In genomic region chr12:109915171-109916040, GRCh38 we compare ENCODE assay signal across 33 cellular contexts. TPM values are rescaled to one million over a fixed set of nuclear protein-coding genes. Genes with fewer than 3 reads are reported as not detected.
DNase-seq lines count a peak whose midpoint lies in the region; ATAC-seq, FAIRE-seq and TF ChIP-seq lines count a peak whose summit lies in the region.
"Had no signal": no experiment of that assay in that cellular context is flagged by ENCODE, and none has a peak within 500 bp of the region (broad histone marks: within the 10 kb centered on the region; RNA-seq: fewer than 3 reads in every experiment).

No MANE protein-coding gene starts in this region.

- H3K36me3 ChIP-seq in mucosa of descending colon (ENCODE audit: low read depth), result peaks cover 5% of the 10 kb centered on the region
- H3K36me3 ChIP-seq in upper lobe of left lung, result peaks cover 43 to 97% (median 77%) of the 10 kb centered on the region in 4 donors
- peaks cover 20 to 22% of the 10 kb centered on the region in 2 donors for H3K36me3 ChIP-seq in small intestine (ENCODE audit: control insufficient read depth in 2 of 2, insufficient read depth in 2 of 2, low read length in 2 of 2)
- H3K36me3 ChIP-seq in WERI-Rb-1, result peaks cover 75% of the 10 kb centered on the region

- no peak for TF ChIP-seq EP300 in upper lobe of left lung (IDR thresholded peaks at IDR 0.05)

- H3K9me3 Mint-ChIP-seq in activated naive CD4-positive, alpha-beta T cell treated with anti-CD3 and anti-CD28 coated beads, Interleukin-2, amount 10 ng/mL, durations not matched to agents 7 days and 5 days, result no peaks in the 10 kb centered on the region
- peaks cover 5% of the 10 kb centered on the region; the same call in 1 of the 2 replicates for H3K9me3 Mint-ChIP-seq in WTC11
- H3K9me3 Mint-ChIP-seq: activated naive CD8-positive, alpha-beta T cell treated with anti-CD3 and anti-CD28 coated beads, Interleukin-2, amount 50 U/mL, for 24 hours; mesothelial cell of epicardium; nephron; type B pancreatic cell had no signal

- CTCF ChIA-PET in activated naive CD4-positive, alpha-beta T cell treated with anti-CD3 and anti-CD28 coated beads, Interleukin-2, amount 10 ng/mL, durations not matched to agents 7 days and 5 days (lab: Charles Lee), result no interaction called here
- CTCF ChIA-PET in WTC11 (lab: Charles Lee), result interaction anchor here (1.0 to 2.7 kb wide), 5 partner anchors 13 to 70 kb away, joined by 3 to 11 read pairs (median 3); no protein-coding TSS in a partner anchor

- no peaks in the 10 kb centered on the region for H3K27me3 Mint-ChIP-seq in activated naive CD4-positive, alpha-beta T cell treated with anti-CD3 and anti-CD28 coated beads, Interleukin-2, amount 10 ng/mL, durations not matched to agents 7 days and 5 days
- peaks cover 5% of the 10 kb centered on the region for H3K27me3 Mint-ChIP-seq in WTC11 (ENCODE audit: low read depth)
- H3K27me3 Mint-ChIP-seq: activated naive CD8-positive, alpha-beta T cell treated with anti-CD3 and anti-CD28 coated beads, Interleukin-2, amount 50 U/mL, for 24 hours; type B pancreatic cell had no signal

- no peaks in the 10 kb centered on the region for H3K4me1 Mint-ChIP-seq in activated naive CD4-positive, alpha-beta T cell treated with anti-CD3 and anti-CD28 coated beads, Interleukin-2, amount 10 ng/mL, durations not matched to agents 7 days and 5 days
- H3K4me1 Mint-ChIP-seq in WTC11, result peaks cover 14% of the 10 kb centered on the region
- H3K4me1 Mint-ChIP-seq: activated naive CD8-positive, alpha-beta T cell treated with anti-CD3 and anti-CD28 coated beads, Interleukin-2, amount 50 U/mL, for 24 hours; mesothelial cell of epicardium; nephron had no signal

- WGBS in upper lobe of left lung, 2 donors, result 89 to 90% methylated on average over 20 to 24 of the region's 26 CpGs
- WGBS in small intestine, 3 donors, result 81 to 89% (median 85%) methylated on average over 20 to 26 of the region's 26 CpGs

- H3K27ac Mint-ChIP-seq in activated naive CD4-positive, alpha-beta T cell treated with anti-CD3 and anti-CD28 coated beads, Interleukin-2, amount 10 ng/mL, durations not matched to agents 7 days and 5 days, result peak overlapping the region; percentile 55
- H3K27ac Mint-ChIP-seq in WTC11, result 0 out of 2 replicates have a peak overlapping the region, but pooled peaks have one; percentile 77
- H3K27ac Mint-ChIP-seq: activated naive CD8-positive, alpha-beta T cell treated with anti-CD3 and anti-CD28 coated beads, Interleukin-2, amount 50 U/mL, for 24 hours; mesothelial cell of epicardium; nephron; type B pancreatic cell had no signal

- H3K27me3 ChIP-seq in upper lobe of left lung, result no peaks in the 10 kb centered on the region
- no peaks in the 10 kb centered on the region for H3K27me3 ChIP-seq in small intestine (ENCODE audit: control insufficient read depth in 2 of 2, insufficient read depth in 2 of 2, low read length in 2 of 2)
- no peaks in the 10 kb centered on the region for H3K27me3 ChIP-seq in WERI-Rb-1 (ENCODE audit: insufficient read depth, low read depth, severe bottlenecking)
- H3K27me3 ChIP-seq: esophagus muscularis mucosa, left lung, sigmoid colon had no signal

- no peak for DNase-seq in activated naive CD4-positive, alpha-beta T cell treated with anti-CD3 and anti-CD28 coated beads, Interleukin-2, amount 10 ng/mL, durations not matched to agents 7 days and 5 days
- DNase-seq in activated naive CD4-positive, alpha-beta T cell treated with anti-CD3 and anti-CD28 coated beads, Interleukin-2, amount 50 U/mL, for 16 hours, result no peak
- DNase-seq in WTC11 (ENCODE audit: low spot score) (no peak), mucosa of descending colon (no peak), upper lobe of left lung (peak in 1 of 2 donors; percentile 71), small intestine (no peak), HK-2 (ENCODE audit: unreplicated experiment) (no peak), WERI-Rb-1 (no peak)
- DNase-seq: activated CD4-positive, alpha-beta T cell treated with anti-CD3 and anti-CD28 coated beads for 48 hours; activated CD8-positive, alpha-beta memory T cell treated with anti-CD3 and anti-CD28 coated beads, Interleukin-2, amount 50 U/mL, for 4 hours; activated naive CD8-positive, alpha-beta T cell treated with anti-CD3 and anti-CD28 coated beads, Interleukin-2, amount 50 U/mL, for 24 hours; Caco-2; cerebellar nuclear complex; DMS79; GF-D8; hippocampal formation; left lung; MV-4-11; NCI-H1694; NCI-H2171 treated with DMSO at 0.1 percent for 48 hours; NCI-H524 treated with DMSO at 0.1 percent for 48 hours; NK-92 treated with Interleukin-12 subunit alpha and Interleukin-12 subunit beta, amount 100 ng/mL, for 24 hours; sigmoid colon; stimulated activated CD8-positive, alpha-beta memory T cell treated with anti-CD3 and anti-CD28 coated beads, Interleukin-4, amount 100 ng/mL, for 48 hours had no signal

- no peaks in the 10 kb centered on the region for H3K4me1 ChIP-seq in mucosa of descending colon (ENCODE audit: low read depth)
- H3K4me1 ChIP-seq in upper lobe of left lung, result no peaks in the 10 kb centered on the region
- H3K4me1 ChIP-seq in small intestine (ENCODE audit: control insufficient read depth in 2 of 2, insufficient read depth in 1 of 2, low read depth in 1 of 2, low read length in 1 of 2), result no peaks in the 10 kb centered on the region
- H3K4me1 ChIP-seq: Caco-2, esophagus muscularis mucosa, left lung, sigmoid colon had no signal

- FAIRE-seq in small intestine (lab: Jason Lieb, UNC), result no peak
- FAIRE-seq: frontal cortex, H54, HTR-8/SVneo, RCC 7860 had no signal

- POLR2A ChIA-PET in WTC11 (lab: Charles Lee), result no interaction called here

- no peak overlapping the region for H3K4me3 Mint-ChIP-seq in activated naive CD4-positive, alpha-beta T cell treated with anti-CD3 and anti-CD28 coated beads, Interleukin-2, amount 10 ng/mL, durations not matched to agents 7 days and 5 days
- no peak overlapping the region for H3K4me3 Mint-ChIP-seq in WTC11
- H3K4me3 Mint-ChIP-seq: activated naive CD8-positive, alpha-beta T cell treated with anti-CD3 and anti-CD28 coated beads, Interleukin-2, amount 50 U/mL, for 24 hours; mesothelial cell of epicardium; nephron; type B pancreatic cell had no signal

- H3K9me3 ChIP-seq in mucosa of descending colon, result no peaks in the 10 kb centered on the region
- H3K9me3 ChIP-seq in upper lobe of left lung, result no peaks in the 10 kb centered on the region
- no peaks in the 10 kb centered on the region for H3K9me3 ChIP-seq in small intestine (ENCODE audit: control insufficient read depth, low read depth)
- H3K9me3 ChIP-seq in WERI-Rb-1 (ENCODE audit: severe bottlenecking), result no peaks in the 10 kb centered on the region
- H3K9me3 ChIP-seq: Caco-2, esophagus muscularis mucosa, left lung, sigmoid colon had no signal

- TF ChIP-seq CTCF in WTC11 (IDR thresholded peaks at IDR 0.05) (no peak), mucosa of descending colon (IDR thresholded peaks at IDR 0.05) (no peak), upper lobe of left lung (IDR thresholded peaks at IDR 0.05) (no peak), WERI-Rb-1 (IDR thresholded peaks at IDR 0.05; ENCODE audit: low read depth, low read length) (no peak)

- no peak overlapping the region for H3K4me3 ChIP-seq in mucosa of descending colon
- no peak overlapping the region for H3K4me3 ChIP-seq in upper lobe of left lung
- no peak overlapping the region for H3K4me3 ChIP-seq in small intestine (ENCODE audit: low read depth in 1 of 2, low read length in 2 of 2)
- no peak overlapping the region for H3K4me3 ChIP-seq in WERI-Rb-1 (ENCODE audit: low read depth, low read length)
- H3K4me3 ChIP-seq: esophagus muscularis mucosa, left lung, sigmoid colon had no signal

- ATAC-seq in WTC11 (peak; percentile 18; the same call in 1 of the 2 replicates), mucosa of descending colon (peak; percentile 25), upper lobe of left lung (ENCODE audit: low FRiP score in 2 of 2) (peak; percentile 12)
- ATAC-seq: activated naive CD8-positive, alpha-beta T cell treated with anti-CD3 and anti-CD28 coated beads, Interleukin-2, amount 50 U/mL, for 24 hours; left lung had no signal

- peaks cover 68% of the 10 kb centered on the region for H3K36me3 Mint-ChIP-seq in activated naive CD4-positive, alpha-beta T cell treated with anti-CD3 and anti-CD28 coated beads, Interleukin-2, amount 10 ng/mL, durations not matched to agents 7 days and 5 days
- peaks cover 33% of the 10 kb centered on the region for H3K36me3 Mint-ChIP-seq in WTC11

- TF ChIP-seq POLR2A in upper lobe of left lung (IDR thresholded peaks at IDR 0.05), result no peak

- intact Hi-C loops in mucosa of descending colon (cut with DNase I, micrococcal nuclease), result no loop called here

- H3K27ac ChIP-seq in upper lobe of left lung (no peak overlapping the region), small intestine (ENCODE audit: low read depth in 1 of 2, low read length in 1 of 2) (no peak overlapping the region), WERI-Rb-1 (no peak overlapping the region)
- H3K27ac ChIP-seq: esophagus muscularis mucosa, KMS-11, left lung, sigmoid colon had no signal

TF ChIP-seq in WTC11, 78 proteins besides CTCF, POLR2A, EP300 and RAD21 (continues in another document):
- TF ChIP-seq ZNF423 (CRISPR knock-in tag; IDR thresholded peaks at IDR 0.05) (no peak), HMGA2 (CRISPR knock-in tag; IDR thresholded peaks at IDR 0.05) (no peak), ZNF396 (CRISPR knock-in tag; IDR thresholded peaks at IDR 0.05; ENCODE audit: borderline replicate concordance) (no peak), IRF2 (CRISPR knock-in tag; IDR thresholded peaks at IDR 0.05; ENCODE audit: borderline replicate concordance, low read depth) (no peak), ERG (CRISPR knock-in tag; IDR thresholded peaks at IDR 0.05) (no peak), OVOL2 (CRISPR knock-in tag; IDR thresholded peaks at IDR 0.05; ENCODE audit: borderline replicate concordance) (no peak)

RNA-seq across cellular contexts. Expression of gene TCHP, which starts 15.3 kb away (rescaled TPM):
- total RNA-seq in WTC11 (2021) (7.9 to 10.1 TPM (median 10.0 TPM) in 3 replicates), mucosa of descending colon (10 to 100 TPM; 24.7 to 27.8 (median 24.9) TPM), upper lobe of left lung (10 to 100 TPM; 10.5 to 90.1 (median 29.7) TPM)
- polyA plus RNA-seq in small intestine, result 10 to 100 TPM in 1 of 3 donors, 1 to 10 TPM in 2; 7.0 to 15.2 (median 7.8) TPM

RNA-seq across cellular contexts. Expression of gene GLTP, which starts 35.1 kb away (rescaled TPM):
- total RNA-seq in WTC11 (2021) (21.6 to 25.8 TPM (median 22.8 TPM) in 3 replicates), mucosa of descending colon (100 to 1,000 TPM in 1 of 3 donors, 10 to 100 TPM in 2; 58.8 to 101 (median 98.9) TPM), upper lobe of left lung (10 to 100 TPM; 24.7 to 59.7 (median 46.6) TPM)
- 10 to 100 TPM; 16.6 to 32.7 (median 31.5) TPM for polyA plus RNA-seq in small intestine
